ENCODE assay signal across 13 cellular contexts in the genomic region with DNA sequence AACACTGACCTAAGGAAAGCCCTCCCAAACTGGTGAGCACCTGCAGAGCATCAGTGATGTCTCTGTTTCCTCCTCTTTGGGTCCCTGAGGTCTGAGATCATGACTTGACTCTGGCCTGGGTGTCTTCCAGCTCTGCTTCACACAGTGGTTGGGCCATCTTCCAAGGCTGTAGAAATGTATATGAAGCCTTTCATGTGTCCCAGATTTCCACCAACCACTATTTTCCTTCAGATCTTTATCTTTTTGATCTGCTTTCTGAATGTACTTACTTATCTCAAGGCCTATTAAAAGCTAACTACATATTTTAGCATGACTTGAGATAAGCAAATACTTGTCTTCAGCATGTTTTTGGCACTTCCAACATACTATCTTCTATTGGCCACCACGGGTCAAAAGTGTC. TPM values are rescaled to one million over a fixed set of nuclear protein-coding genes. Genes with fewer than 3 reads are reported as not detected.
DNase-seq lines count a peak whose midpoint lies in the region; ATAC-seq and TF ChIP-seq lines count a peak whose summit lies in the region.
"Had no signal": no experiment of that assay in that cellular context is flagged by ENCODE, and none has a peak within 500 bp of the region (broad histone marks: within the 10 kb centered on the region; RNA-seq: fewer than 3 reads in every experiment).

No MANE protein-coding gene starts in this region.

- no peaks in the 10 kb centered on the region for H3K27me3 Mint-ChIP-seq in CD4-positive, alpha-beta T cell

- TF ChIP-seq CTCF in heart left ventricle (IDR thresholded peaks at IDR 0.05): no peak
- no peak for TF ChIP-seq CTCF in fibroblast of the aortic adventitia (IDR thresholded peaks at IDR 0.05; ENCODE audit: insufficient read depth, low read length)
- no peak for TF ChIP-seq CTCF in ovary (IDR thresholded peaks at IDR 0.05)
- TF ChIP-seq CTCF in CD4-positive, alpha-beta T cell (IDR thresholded peaks at IDR 0.05): no peak

- DNase-seq in Right ventricle myocardium superior (no peak), heart left ventricle (no peak), amniotic epithelial cell (ENCODE audit: low read depth) (peak; percentile 55), fibroblast of the aortic adventitia (ENCODE audit: low read depth) (peak; percentile 25), DMS153 (lab: John Stamatoyannopoulos, UW) (no peak), ovary (no peak)
- DNase-seq in CD4-positive, alpha-beta T cell: no peak
- DNase-seq: Caco-2; CD8-positive, alpha-beta memory T cell; H7 had no signal

- no peak overlapping the region for H3K27ac Mint-ChIP-seq in CD4-positive, alpha-beta T cell
- H3K27ac Mint-ChIP-seq: CD14-positive monocyte; CD8-positive, alpha-beta memory T cell had no signal

- 0 to 23% (median 8%) methylated on average over 1 of the region's 1 CpG for WGBS in heart left ventricle, 4 donors
- WGBS in ovary, 3 donors: 0 to 3% (median 0%) methylated on average over 1 of the region's 1 CpG

- H3K36me3 Mint-ChIP-seq in CD4-positive, alpha-beta T cell (ENCODE audit: low read depth): no peaks in the 10 kb centered on the region
- H3K36me3 Mint-ChIP-seq: CD8-positive, alpha-beta memory T cell had no signal

- H3K9me3 ChIP-seq in heart left ventricle (no peaks in the 10 kb centered on the region), ovary (no peaks in the 10 kb centered on the region)
- H3K9me3 ChIP-seq in CD4-positive, alpha-beta T cell (ENCODE audit: control insufficient read depth, low read length): no peaks in the 10 kb centered on the region
- H3K9me3 ChIP-seq: Caco-2 had no signal

- H3K4me1 ChIP-seq in heart left ventricle: peaks cover 0 to 16% (median 0%) of the 10 kb centered on the region in 12 donors
- H3K4me1 ChIP-seq in ovary (ENCODE audit: insufficient read depth): peaks cover 6% of the 10 kb centered on the region

- no peaks in the 10 kb centered on the region for H3K9me3 Mint-ChIP-seq in CD4-positive, alpha-beta T cell
- H3K9me3 Mint-ChIP-seq: GM23338 had no signal

- no peak for TF ChIP-seq EP300 in ovary (IDR thresholded peaks at IDR 0.05)

- ATAC-seq in Right ventricle myocardium superior (ENCODE audit: poor library complexity) (peak; percentile 32), heart left ventricle (no peak)
- no peak for ATAC-seq in CD4-positive, alpha-beta T cell (ENCODE audit: poor library complexity)
- ATAC-seq: GM23338 had no signal

- POLR2A ChIA-PET in CD4-positive, alpha-beta T cell (lab: Charles Lee): no interaction called here

- H3K4me3 Mint-ChIP-seq in CD4-positive, alpha-beta T cell: no peak overlapping the region
- H3K4me3 Mint-ChIP-seq: CD14-positive monocyte; CD8-positive, alpha-beta memory T cell; GM23338 had no signal

- intact Hi-C loops in Right ventricle myocardium superior (cut with DNase I) (no loop called here), heart left ventricle (cut with DNase I) (no loop called here), ovary (cut with DNase I) (no loop called here)
- intact Hi-C loops in CD4-positive, alpha-beta T cell (cut with DNase I, micrococcal nuclease): no loop called here

- H3K36me3 ChIP-seq in heart left ventricle (no peaks in the 10 kb centered on the region), ovary (no peaks in the 10 kb centered on the region)

- TF ChIP-seq POLR2A in heart left ventricle (IDR thresholded peaks at IDR 0.05): no peak
- no peak for TF ChIP-seq POLR2A in ovary (IDR thresholded peaks at IDR 0.05)

- CTCF ChIA-PET in CD4-positive, alpha-beta T cell (lab: Charles Lee): no interaction called here

- no peaks in the 10 kb centered on the region for H3K4me1 Mint-ChIP-seq in CD4-positive, alpha-beta T cell (ENCODE audit: low read depth)
- H3K4me1 Mint-ChIP-seq: CD8-positive, alpha-beta memory T cell had no signal

- H3K27ac ChIP-seq in heart left ventricle: no peak overlapping the region
- peak overlapping the region in 1 of 2 donors; percentile 49 for H3K27ac ChIP-seq in ovary
- no peak overlapping the region for H3K27ac ChIP-seq in CD4-positive, alpha-beta T cell (ENCODE audit: low read depth, low read length)
- H3K27ac ChIP-seq: 22Rv1 had no signal

- H3K4me3 ChIP-seq in heart left ventricle (no peak overlapping the region), fibroblast of the aortic adventitia (ENCODE audit: low read depth, low read length) (no peak overlapping the region), ovary (no peak overlapping the region)
- H3K4me3 ChIP-seq: GM23338 had no signal

- H3K27me3 ChIP-seq in heart left ventricle: no peaks in the 10 kb centered on the region
- no peaks in the 10 kb centered on the region for H3K27me3 ChIP-seq in ovary
- H3K27me3 ChIP-seq in CD4-positive, alpha-beta T cell (ENCODE audit: control insufficient read depth, insufficient read depth, low read length): no peaks in the 10 kb centered on the region

RNA-seq across cellular contexts. Expression of gene PRELID2, which starts 47.1 kb away (rescaled TPM):
- total RNA-seq in Right ventricle myocardium superior (41.2 TPM), heart left ventricle (10 to 100 TPM in 5 of 9 donors, 1 to 10 TPM in 4; 6.5 to 26.7 (median 10.6) TPM), fibroblast of the aortic adventitia (ENCODE audit: low replicate concordance) (12.3 and 35.4 TPM in 2 replicates), ovary (10 to 100 TPM; 14.5 to 49.7 (median 29.2) TPM)
- polyA plus RNA-seq in heart left ventricle (1 to 10 TPM; 1.2 to 1.7 TPM), ovary (1 to 10 TPM; 5.4 to 5.5 TPM)
- total RNA-seq in CD4-positive, alpha-beta T cell: under 1 TPM; 0.44 to 0.56 TPM

Comparison
In these comparisons a context has a peak if more than half of its experiments do, and no peak if none do; other contexts are left out.
1. DNase-seq: peak in amniotic epithelial cell (single experiment) and fibroblast of the aortic adventitia (single experiment); none in Right ventricle myocardium superior (single experiment), heart left ventricle (0 of 5), DMS153 (single experiment), ovary (0 of 5) and CD4-positive, alpha-beta T cell (0 of 10).